In genomic region chr2:118845005-118845842, GRCh38 we compare ENCODE assay signal across 15 cellular contexts. TPM values are rescaled to one million over a fixed set of nuclear protein-coding genes. Genes with fewer than 3 reads are reported as not detected.
DNase-seq lines count a peak whose midpoint lies in the region; ATAC-seq and TF ChIP-seq lines count a peak whose summit lies in the region.
"Had no signal": no experiment of that assay in that cellular context is flagged by ENCODE, and none has a peak within 500 bp of the region (broad histone marks: within the 10 kb centered on the region; RNA-seq: fewer than 3 reads in every experiment).

No MANE protein-coding gene starts in this region.

- POLR2A ChIA-PET in CD8-positive, alpha-beta memory T cell (lab: Charles Lee): no interaction called here
- POLR2A ChIA-PET in HEK293 (lab: Yijun Ruan, JAX): no interaction called here

- H3K9me3 ChIP-seq in CD8-positive, alpha-beta memory T cell (ENCODE audit: low read length): no peaks in the 10 kb centered on the region
- H3K9me3 ChIP-seq in HEK293 (ENCODE audit: control insufficient read depth, insufficient read depth, low read depth, low read length) (no peaks in the 10 kb centered on the region), endodermal cell (ENCODE audit: control insufficient read depth, low read length) (no peaks in the 10 kb centered on the region), neural progenitor cell (ENCODE audit: low read depth) (no peaks in the 10 kb centered on the region)

- H3K36me3 Mint-ChIP-seq in CD8-positive, alpha-beta memory T cell: peaks cover 0 to 2% (median 0%) of the 10 kb centered on the region in 3 donors
- no peaks in the 10 kb centered on the region for H3K36me3 Mint-ChIP-seq in endodermal cell (ENCODE audit: low read depth)
- peaks cover 14% of the 10 kb centered on the region for H3K36me3 Mint-ChIP-seq in neural progenitor cell

- no peak overlapping the region for H3K27ac Mint-ChIP-seq in CD8-positive, alpha-beta memory T cell
- H3K27ac Mint-ChIP-seq in endodermal cell (no peak overlapping the region), neural progenitor cell (peak overlapping the region; percentile 91)

- H3K36me3 ChIP-seq in CD8-positive, alpha-beta memory T cell (ENCODE audit: insufficient read depth, low read length): no peaks in the 10 kb centered on the region
- H3K36me3 ChIP-seq in HEK293 (ENCODE audit: control insufficient read depth in 2 of 2, insufficient read depth in 1 of 2, low read length in 2 of 2): peaks cover 0 to 26% of the 10 kb centered on the region in 2 experiments; a peak in 1 of 3 replicates
- no peaks in the 10 kb centered on the region for H3K36me3 ChIP-seq in endodermal cell (ENCODE audit: control insufficient read depth, insufficient read depth, low read length)
- no peaks in the 10 kb centered on the region for H3K36me3 ChIP-seq in neural progenitor cell

- peaks cover 5% of the 10 kb centered on the region for H3K4me1 ChIP-seq in CD8-positive, alpha-beta memory T cell (ENCODE audit: insufficient read depth, low read length)
- peaks cover 6% of the 10 kb centered on the region; the same call in 1 of the 2 replicates for H3K4me1 ChIP-seq in HEK293 (ENCODE audit: control insufficient read depth, insufficient read depth, low read length)
- peaks cover 10% of the 10 kb centered on the region for H3K4me1 ChIP-seq in endodermal cell (ENCODE audit: control insufficient read depth, insufficient read depth, low read length)
- peaks cover 14% of the 10 kb centered on the region for H3K4me1 ChIP-seq in neural progenitor cell

- no peak overlapping the region for H3K9ac ChIP-seq in endodermal cell (ENCODE audit: extremely low read depth, low read length, poor library complexity, severe bottlenecking)
- no peak overlapping the region for H3K9ac ChIP-seq in neural progenitor cell

- peaks cover 35% of the 10 kb centered on the region for H3F3A ChIP-seq in neural progenitor cell (ENCODE audit: low read depth)

- H3K4me3 ChIP-seq in CD8-positive, alpha-beta memory T cell (ENCODE audit: low read length): no peak overlapping the region
- H3K4me3 ChIP-seq in HEK293 (ENCODE audit: low read depth, low read length) (no peak overlapping the region), endodermal cell (ENCODE audit: low read length) (peak overlapping the region; percentile 19), neural progenitor cell (no peak overlapping the region), foreskin fibroblast (ENCODE audit: low read depth in 1 of 2, low read length in 2 of 2) (peak overlapping the region in 1 of 2 donors; percentile 33)

- H4K20me1 ChIP-seq in neural progenitor cell (ENCODE audit: low read depth): peaks cover 93% of the 10 kb centered on the region

- no peaks in the 10 kb centered on the region for H3K79me2 ChIP-seq in neural progenitor cell (ENCODE audit: low read depth)

- no peak for DNase-seq in CD8-positive, alpha-beta memory T cell
- DNase-seq in endodermal cell (peak; percentile 73), neural progenitor cell (ENCODE audit: low spot score) (peak; percentile 59), foreskin fibroblast (no peak), NCI-H1048 (lab: John Stamatoyannopoulos, UW) (no peak), kidney tubule cell (ENCODE audit: low spot score) (no peak)
- DNase-seq: central memory CD4-positive, alpha-beta T cell; DND-41; HCEC 1CT; NCI-H226; SIG-M5; stimulated activated CD4-positive, alpha-beta T cell treated with anti-CD3 and anti-CD28 coated beads, Interleukin-12 subunit alpha, Interleukin-12 subunit beta, amount 100 ng/mL, for 4 hours had no signal

- 3 to 7% methylated on average over 18 to 58 of the region's 58 CpGs for WGBS in endodermal cell (ENCODE audit: insufficient coverage in 1 of 2, insufficient read length in 1 of 2), 2 experiments

- no peak overlapping the region for H3K4me2 ChIP-seq in neural progenitor cell

- H2AFZ ChIP-seq in neural progenitor cell (replicated peaks): no peak overlapping the region

- no peak for ATAC-seq in GM21515 (IDR thresholded peaks at IDR 0.05; ENCODE audit: unreplicated experiment)

- H3K4me1 Mint-ChIP-seq in CD8-positive, alpha-beta memory T cell: peaks cover 20 to 51% (median 25%) of the 10 kb centered on the region in 3 donors
- H3K4me1 Mint-ChIP-seq in endodermal cell: peaks cover 35% of the 10 kb centered on the region
- H3K4me1 Mint-ChIP-seq in neural progenitor cell: peaks cover 61% of the 10 kb centered on the region

- peaks cover 68 to 81% of the 10 kb centered on the region in 2 donors for H3K27me3 Mint-ChIP-seq in CD8-positive, alpha-beta memory T cell
- H3K27me3 Mint-ChIP-seq in endodermal cell (ENCODE audit: insufficient read depth) (peaks cover 96% of the 10 kb centered on the region), neural progenitor cell (ENCODE audit: insufficient read depth, low read depth) (peaks cover 73% of the 10 kb centered on the region)

- peaks cover 55% of the 10 kb centered on the region for H3K27me3 ChIP-seq in CD8-positive, alpha-beta memory T cell (ENCODE audit: insufficient read depth, low read length, poor library complexity, severe bottlenecking)
- H3K27me3 ChIP-seq in endodermal cell (ENCODE audit: control insufficient read depth, insufficient read depth, low read length, poor library complexity, severe bottlenecking) (peaks cover 98% of the 10 kb centered on the region), neural progenitor cell (peaks cover 100% of the 10 kb centered on the region)

- CTCF ChIA-PET in CD8-positive, alpha-beta memory T cell (lab: Charles Lee): interaction anchor here (3.6 kb wide), 1 partner anchor 10 kb away, joined by 18 read pairs; no protein-coding TSS in a partner anchor
- CTCF ChIA-PET in HEK293 (lab: Yijun Ruan, JAX): interaction anchor here (0.9 to 1.1 kb wide), 2 partner anchors 11 to 280 kb away, joined by 3 to 4 read pairs; no protein-coding TSS in a partner anchor

- TF ChIP-seq CTCF in HEK293 (tag by site-specific recombination; IDR thresholded peaks at IDR 0.05) (no peak), endodermal cell (conservative IDR thresholded peaks at IDR 0.05) (peak; percentile 20), neural progenitor cell (IDR thresholded peaks at IDR 0.05) (peak; percentile 4), foreskin fibroblast (IDR thresholded peaks at IDR 0.05; ENCODE audit: low read depth, low read length) (no peak)

- H3K27ac ChIP-seq in CD8-positive, alpha-beta memory T cell (ENCODE audit: low read depth, low read length): no peak overlapping the region
- peak overlapping the region; percentile 62; the same call in 1 of the 2 replicates for H3K27ac ChIP-seq in HEK293 (ENCODE audit: extremely low read depth, low read depth, low read length)
- H3K27ac ChIP-seq in endodermal cell (ENCODE audit: low read depth, low read length): no peak overlapping the region
- no peak overlapping the region for H3K27ac ChIP-seq in neural progenitor cell

- H3K9me3 Mint-ChIP-seq in CD8-positive, alpha-beta memory T cell: peaks cover 0 to 5% (median 2%) of the 10 kb centered on the region in 5 donors
- no peaks in the 10 kb centered on the region for H3K9me3 Mint-ChIP-seq in endodermal cell
- H3K9me3 Mint-ChIP-seq in neural progenitor cell: no peaks in the 10 kb centered on the region

- peak overlapping the region in 5 of 7 donors; percentile 8 to 48 (median 28) for H3K4me3 Mint-ChIP-seq in CD8-positive, alpha-beta memory T cell
- H3K4me3 Mint-ChIP-seq in endodermal cell: peak overlapping the region; percentile 31
- H3K4me3 Mint-ChIP-seq in neural progenitor cell: peak overlapping the region; percentile 94

TF ChIP-seq in HEK293, 187 proteins besides CTCF, POLR2A, EP300 and RAD21 (continues in another document):
- TF ChIP-seq ZNF214 (tag by site-specific recombination; IDR thresholded peaks at IDR 0.05; ENCODE audit: borderline replicate concordance) (no peak), ZNF830 (tag by site-specific recombination; IDR thresholded peaks at IDR 0.05; ENCODE audit: low read depth) (no peak), ZNF621 (tag by site-specific recombination; IDR thresholded peaks at IDR 0.05) (no peak), ZNF211 (tag by site-specific recombination; IDR thresholded peaks at IDR 0.05; ENCODE audit: low read depth) (no peak), SP7 (tag by site-specific recombination; IDR thresholded peaks at IDR 0.05) (no peak), GLI4 (tag by site-specific recombination; IDR thresholded peaks at IDR 0.05) (no peak)

RNA-seq across cellular contexts. Expression of gene EN1, which starts 2.2 kb away (rescaled TPM):
- not detected for total RNA-seq in CD8-positive, alpha-beta memory T cell
- polyA plus RNA-seq in CD8-positive, alpha-beta memory T cell: not detected
- total RNA-seq in endodermal cell (not detected), neural progenitor cell (ENCODE audit: low replicate concordance) (not detected in 2 replicates)
- polyA plus RNA-seq in endodermal cell (2013, experiment 1 of 2): 0.39 TPM
- 0.54 TPM for polyA plus RNA-seq in endodermal cell (2013, experiment 2 of 2)
- total RNA-seq: lung microvascular endothelial cell had no signal

Comparison
In these comparisons a context has a peak if more than half of its experiments do, and no peak if none do; other contexts are left out.
1. DNase-seq: peak in endodermal cell (single experiment) and neural progenitor cell (single experiment); none in CD8-positive, alpha-beta memory T cell (0 of 5), foreskin fibroblast (0 of 2), NCI-H1048 (single experiment) and kidney tubule cell (single experiment).
2. H3K4me3 Mint-ChIP-seq: peak in every context shown above with its lines; median percentile 94 in neural progenitor cell; 31 in endodermal cell; 28 in CD8-positive, alpha-beta memory T cell.
3. CTCF ChIP-seq: peak in endodermal cell (single experiment) and neural progenitor cell (single experiment); none in HEK293 (single experiment) and foreskin fibroblast (single experiment).